ENCODE assay signal across 24 cellular contexts in the genomic region with DNA sequence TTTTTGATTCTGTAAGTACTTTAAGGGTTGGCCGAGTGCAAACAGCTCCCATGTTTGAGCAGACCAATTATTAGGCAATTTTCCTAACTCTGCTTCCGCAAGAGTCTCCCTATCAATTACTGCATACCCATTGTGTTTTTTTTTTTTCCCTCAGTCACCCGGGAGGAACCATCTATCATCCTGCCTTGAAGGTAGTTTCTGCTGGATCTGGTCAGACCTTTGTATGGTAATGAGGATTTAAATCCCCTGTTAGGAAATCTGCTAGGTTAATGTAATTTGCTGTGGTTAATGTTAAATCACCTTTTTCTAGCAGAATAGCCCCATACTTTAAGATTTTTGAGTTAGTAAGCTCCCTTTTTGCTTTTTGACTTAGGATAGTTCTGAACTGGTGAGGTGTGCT.
"Had no signal": no experiment of that assay in that cellular context is flagged by ENCODE, and none has a peak within 500 bp of the region (broad histone marks: within the 10 kb centered on the region; RNA-seq: fewer than 3 reads in every experiment).

No MANE protein-coding gene starts in this region.

- H3K27ac ChIP-seq: coronary artery, epithelial cell of prostate, esophagus muscularis mucosa, gastrocnemius medialis, heart right ventricle, neural progenitor cell, pancreas, prostate gland, right lobe of liver, thoracic aorta had no signal

- H3K9me3 ChIP-seq: gastrocnemius medialis, pancreas, prostate gland, right lobe of liver had no signal

- H3K4me1 ChIP-seq: esophagus muscularis mucosa, gastrocnemius medialis, heart right ventricle, neural progenitor cell, pancreas, prostate gland, right lobe of liver had no signal

- H3K9ac ChIP-seq: neural progenitor cell had no signal

- DNase-seq: effector CD4-positive, alpha-beta T cell; gastrocnemius medialis; heart right ventricle; hypothalamus; islet precursor cell; mammary epithelial cell; mucosa of descending colon; naive thymus-derived CD8-positive, alpha-beta T cell; nucleus accumbens; pancreas; retina; right lobe of liver; stimulated activated CD4-positive, alpha-beta T cell treated with anti-CD3 and anti-CD28 coated beads, Interleukin-15, amount 100 ng/mL, for 24 hours; stimulated activated CD4-positive, alpha-beta T cell treated with anti-CD3 and anti-CD28 coated beads, Interleukin-2, amount 100 ng/mL, for 24 hours; stimulated activated CD4-positive, alpha-beta T cell treated with anti-CD3 and anti-CD28 coated beads, Interleukin-4, amount 100 ng/mL, for 4 hours; stimulated activated naive B cell treated with anti-CD40 and anti-IgM and Interleukin-4, amounts not matched to agents 10 μg/mL and 1 μg/mL and 100 μg/mL, for 72 hours; stimulated activated naive CD8-positive, alpha-beta T cell treated with anti-CD3 and anti-CD28 coated beads, Interleukin-15, amount 100 ng/mL, for 72 hours; trophoblast cell had no signal

- H3K27me3 ChIP-seq: esophagus muscularis mucosa, gastrocnemius medialis, heart right ventricle, neural progenitor cell, pancreas, right lobe of liver had no signal

- H3K36me3 ChIP-seq: neural progenitor cell, pancreas, prostate gland, right lobe of liver, thoracic aorta had no signal

- H3K4me2 ChIP-seq: neural progenitor cell had no signal

- H3K4me3 ChIP-seq: coronary artery, esophagus muscularis mucosa, gastrocnemius medialis, heart right ventricle, mucosa of descending colon, neural progenitor cell, pancreas, prostate gland, right lobe of liver, thoracic aorta had no signal
